Comparison of ENCODE assay signal across 18 cellular contexts in the genomic region with DNA sequence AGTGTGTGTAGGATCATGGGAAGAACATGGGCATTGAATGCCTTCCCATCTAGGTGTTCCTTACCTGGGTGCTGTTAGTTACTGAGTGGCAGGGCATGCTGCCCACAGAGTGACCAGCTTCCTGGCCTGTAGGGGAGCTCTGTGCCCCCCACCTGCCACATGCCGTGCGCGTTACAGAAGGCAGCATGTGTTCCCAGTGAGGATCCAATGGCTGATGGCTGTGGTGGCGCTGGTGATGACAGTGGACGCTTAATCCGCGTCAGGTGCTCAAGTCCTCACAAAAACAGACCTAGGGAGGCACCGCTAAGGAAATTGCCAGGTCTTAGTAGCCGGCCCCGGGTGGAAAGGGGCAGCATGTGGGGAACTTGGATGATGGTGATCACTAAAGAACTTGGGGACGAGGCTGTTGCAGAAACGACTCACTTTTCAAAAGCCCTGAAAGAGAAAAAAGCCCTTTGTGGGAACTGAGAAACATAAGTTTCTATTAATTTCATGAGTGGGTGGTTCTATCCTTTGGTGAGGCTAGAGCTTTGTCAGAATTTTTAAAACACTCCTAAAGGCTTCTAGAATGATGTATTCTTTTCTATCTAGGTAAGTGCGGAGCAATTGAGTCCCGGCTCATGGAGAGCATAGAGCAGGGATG.
DNase-seq lines count a peak whose midpoint lies in the region; ATAC-seq and TF ChIP-seq lines count a peak whose summit lies in the region.
"Had no signal": no experiment of that assay in that cellular context is flagged by ENCODE, and none has a peak within 500 bp of the region (broad histone marks: within the 10 kb centered on the region; RNA-seq: fewer than 3 reads in every experiment).

No MANE protein-coding gene starts in this region.

- ATAC-seq in left cardiac atrium (peak; percentile 11 to 14), Right ventricle myocardium superior (ENCODE audit: poor library complexity) (no peak), T-helper 17 cell (no peak), right cardiac atrium (peak; percentile 25 to 28)

- H3K27ac ChIP-seq in right cardiac atrium (ENCODE audit: low read length) (peak overlapping the region; percentile 83), tibial artery (peak overlapping the region; percentile 41 to 58)
- H3K27ac ChIP-seq: neural progenitor cell, prostate gland, upper lobe of left lung, VCaP had no signal

- H3K4me3 ChIP-seq in right cardiac atrium (ENCODE audit: low read length) (no peak overlapping the region), tibial artery (no peak overlapping the region)
- H3K4me3 ChIP-seq: neural progenitor cell, prostate gland, upper lobe of left lung had no signal

- H3K36me3 ChIP-seq in tibial artery: peaks cover 0 to 26% (median 4%) of the 10 kb centered on the region in 3 donors
- H3K36me3 ChIP-seq: neural progenitor cell, prostate gland had no signal

- H3K27ac Mint-ChIP-seq in T-helper 17 cell: peak overlapping the region; percentile 89
- H3K27ac Mint-ChIP-seq: neural progenitor cell had no signal

- H3K36me3 Mint-ChIP-seq in T-helper 17 cell (ENCODE audit: low read depth): no peaks in the 10 kb centered on the region

- WGBS in right cardiac atrium: 90% methylated on average over 14 of the region's 14 CpGs

- no peaks in the 10 kb centered on the region for H3K27me3 Mint-ChIP-seq in T-helper 17 cell

- DNase-seq in left cardiac atrium (no peak), Right ventricle myocardium superior (no peak), T-helper 17 cell (no peak), right cardiac atrium (no peak), tibial artery (no peak), Ammon's horn (ENCODE audit: low spot score) (no peak), AG08395 (ENCODE audit: low spot score) (no peak), ureter (ENCODE audit: low spot score) (no peak)
- DNase-seq: Caco-2, kidney, NCI-H1092, NCI-H2081 treated with DMSO at 0.1 percent for 48 hours, NCI-H524, SIG-M5, upper lobe of left lung had no signal

- H3K9me3 ChIP-seq in T-helper 17 cell (ENCODE audit: control insufficient read depth, low read length, poor library complexity, severe bottlenecking) (no peaks in the 10 kb centered on the region), right cardiac atrium (ENCODE audit: control insufficient read depth, low read length) (no peaks in the 10 kb centered on the region), tibial artery (no peaks in the 10 kb centered on the region)
- H3K9me3 ChIP-seq: Caco-2, prostate gland, upper lobe of left lung had no signal

- H3K4me1 Mint-ChIP-seq in T-helper 17 cell: peaks cover 27% of the 10 kb centered on the region

- H3K4me3 Mint-ChIP-seq in T-helper 17 cell: peak overlapping the region; percentile 54
- H3K4me3 Mint-ChIP-seq: neural progenitor cell had no signal

- H3K27me3 ChIP-seq in right cardiac atrium (ENCODE audit: control insufficient read depth, insufficient read depth) (no peaks in the 10 kb centered on the region), tibial artery (no peaks in the 10 kb centered on the region)
- H3K27me3 ChIP-seq: neural progenitor cell, upper lobe of left lung had no signal

- intact Hi-C loops in left cardiac atrium (cut with DNase I) (loop anchor here in 1 of 2 donors (5.0 kb wide), 1 partner anchor 36 kb away; no protein-coding TSS in a partner anchor), Right ventricle myocardium superior (cut with DNase I) (no loop called here), right cardiac atrium (cut with DNase I) (no loop called here), tibial artery (cut with DNase I; ENCODE audit: low total_unique reads) (no loop called here)

- no peak for TF ChIP-seq CTCF in tibial artery (IDR thresholded peaks at IDR 0.05)

- peaks cover 8% of the 10 kb centered on the region for H3K4me1 ChIP-seq in right cardiac atrium (ENCODE audit: control insufficient read depth, insufficient read depth, low read length)
- peaks cover 0 to 24% (median 8%) of the 10 kb centered on the region in 4 donors for H3K4me1 ChIP-seq in tibial artery
- H3K4me1 ChIP-seq: prostate gland, upper lobe of left lung had no signal

Comparison
In these comparisons a context has a peak if more than half of its experiments do, and no peak if none do; other contexts are left out.
1. ATAC-seq: peak in left cardiac atrium (2 of 2) and right cardiac atrium (2 of 2); none in Right ventricle myocardium superior (single experiment) and T-helper 17 cell (single experiment).